ENCODE assay signal across 22 cellular contexts in genomic region chr2:54284801-54285200, GRCh38.
"Had no signal": no experiment of that assay in that cellular context is flagged by ENCODE, and none has a peak within 500 bp of the region (broad histone marks: within the 10 kb centered on the region; RNA-seq: fewer than 3 reads in every experiment).

No MANE protein-coding gene starts in this region.

- H3K4me1 ChIP-seq: foreskin keratinocyte, gastroesophageal sphincter, left lung, lower lobe of right lung had no signal

- H3K36me3 ChIP-seq: esophagus muscularis mucosa, gastroesophageal sphincter, left lung, lower lobe of right lung had no signal

- H3K27ac Mint-ChIP-seq: immature natural killer cell; naive thymus-derived CD4-positive, alpha-beta T cell had no signal

- H3K27ac ChIP-seq: coronary artery, esophagus muscularis mucosa, foreskin keratinocyte, gastroesophageal sphincter, heart left ventricle, hepatocyte, left lung, lower lobe of right lung had no signal

- H3K4me3 Mint-ChIP-seq: immature natural killer cell; naive thymus-derived CD4-positive, alpha-beta T cell had no signal

- ATAC-seq: foreskin keratinocyte; gastroesophageal sphincter; heart left ventricle; left colon; left lung; left ventricle myocardium superior; lower lobe of right lung; naive thymus-derived CD4-positive, alpha-beta T cell had no signal

- DNase-seq: dermis blood vessel endothelial cell; dorsolateral prefrontal cortex; effector CD4-positive, alpha-beta T cell; effector memory CD4-positive, alpha-beta T cell; foreskin keratinocyte; heart left ventricle; hypothalamus; immature natural killer cell; islet precursor cell; kidney; kidney glomerular epithelial cell; left colon; left lung; left ventricle myocardium superior; lower lobe of right lung; mesendoderm; midbrain; naive thymus-derived CD4-positive, alpha-beta T cell had no signal

- H3K9me3 ChIP-seq: esophagus muscularis mucosa, gastroesophageal sphincter, heart left ventricle, left lung, lower lobe of right lung had no signal

- H3K4me3 ChIP-seq: coronary artery, dorsolateral prefrontal cortex, esophagus muscularis mucosa, gastroesophageal sphincter, heart left ventricle, hepatocyte, left lung, lower lobe of right lung had no signal

- H3K9me3 Mint-ChIP-seq: immature natural killer cell had no signal

- H3K4me1 Mint-ChIP-seq: immature natural killer cell had no signal
